Comparison of ENCODE assay signal across 1 cellular context in the genomic region with DNA sequence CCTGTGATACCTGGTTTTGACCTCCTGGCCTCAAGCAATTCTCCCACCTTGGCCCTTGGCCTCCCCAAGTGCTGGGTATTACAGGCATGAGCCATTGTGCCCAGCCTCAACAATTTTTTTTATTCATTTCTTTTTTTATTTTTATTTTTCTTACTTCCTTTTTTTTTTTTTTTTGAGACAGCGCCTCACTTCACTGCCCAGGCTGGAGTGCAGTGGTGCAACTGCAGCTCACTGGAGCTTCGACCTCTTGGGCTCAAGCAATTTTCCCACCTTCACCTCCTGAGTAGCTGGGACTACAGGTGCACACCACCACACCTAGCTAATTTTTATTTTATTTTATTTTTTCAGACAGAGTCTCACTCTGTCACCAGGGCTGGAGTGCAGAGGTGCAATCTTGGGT.
TF ChIP-seq lines count a peak whose summit lies in the region.

No MANE protein-coding gene starts in this region.

TF ChIP-seq in WTC11, 78 proteins besides CTCF, POLR2A, EP300 and RAD21 (continued from another document):
- TF ChIP-seq, protein P1, sequence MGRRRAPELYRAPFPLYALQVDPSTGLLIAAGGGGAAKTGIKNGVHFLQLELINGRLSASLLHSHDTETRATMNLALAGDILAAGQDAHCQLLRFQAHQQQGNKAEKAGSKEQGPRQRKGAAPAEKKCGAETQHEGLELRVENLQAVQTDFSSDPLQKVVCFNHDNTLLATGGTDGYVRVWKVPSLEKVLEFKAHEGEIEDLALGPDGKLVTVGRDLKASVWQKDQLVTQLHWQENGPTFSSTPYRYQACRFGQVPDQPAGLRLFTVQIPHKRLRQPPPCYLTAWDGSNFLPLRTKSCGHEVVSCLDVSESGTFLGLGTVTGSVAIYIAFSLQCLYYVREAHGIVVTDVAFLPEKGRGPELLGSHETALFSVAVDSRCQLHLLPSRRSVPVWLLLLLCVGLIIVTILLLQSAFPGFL (CRISPR knock-in tag; IDR thresholded peaks at IDR 0.05; ENCODE audit: borderline replicate concordance) = no peak
- TF ChIP-seq NR1H2 (CRISPR knock-in tag; IDR thresholded peaks at IDR 0.05) = no peak
- TF ChIP-seq, protein P2, sequence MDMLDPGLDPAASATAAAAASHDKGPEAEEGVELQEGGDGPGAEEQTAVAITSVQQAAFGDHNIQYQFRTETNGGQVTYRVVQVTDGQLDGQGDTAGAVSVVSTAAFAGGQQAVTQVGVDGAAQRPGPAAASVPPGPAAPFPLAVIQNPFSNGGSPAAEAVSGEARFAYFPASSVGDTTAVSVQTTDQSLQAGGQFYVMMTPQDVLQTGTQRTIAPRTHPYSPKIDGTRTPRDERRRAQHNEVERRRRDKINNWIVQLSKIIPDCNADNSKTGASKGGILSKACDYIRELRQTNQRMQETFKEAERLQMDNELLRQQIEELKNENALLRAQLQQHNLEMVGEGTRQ (CRISPR knock-in tag; IDR thresholded peaks at IDR 0.05) = no peak
- TF ChIP-seq, protein P3, sequence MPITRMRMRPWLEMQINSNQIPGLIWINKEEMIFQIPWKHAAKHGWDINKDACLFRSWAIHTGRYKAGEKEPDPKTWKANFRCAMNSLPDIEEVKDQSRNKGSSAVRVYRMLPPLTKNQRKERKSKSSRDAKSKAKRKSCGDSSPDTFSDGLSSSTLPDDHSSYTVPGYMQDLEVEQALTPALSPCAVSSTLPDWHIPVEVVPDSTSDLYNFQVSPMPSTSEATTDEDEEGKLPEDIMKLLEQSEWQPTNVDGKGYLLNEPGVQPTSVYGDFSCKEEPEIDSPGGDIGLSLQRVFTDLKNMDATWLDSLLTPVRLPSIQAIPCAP (CRISPR knock-in tag; IDR thresholded peaks at IDR 0.05) = no peak
- TF ChIP-seq NFATC4 (CRISPR knock-in tag; IDR thresholded peaks at IDR 0.05) = no peak
- TF ChIP-seq, protein P4, sequence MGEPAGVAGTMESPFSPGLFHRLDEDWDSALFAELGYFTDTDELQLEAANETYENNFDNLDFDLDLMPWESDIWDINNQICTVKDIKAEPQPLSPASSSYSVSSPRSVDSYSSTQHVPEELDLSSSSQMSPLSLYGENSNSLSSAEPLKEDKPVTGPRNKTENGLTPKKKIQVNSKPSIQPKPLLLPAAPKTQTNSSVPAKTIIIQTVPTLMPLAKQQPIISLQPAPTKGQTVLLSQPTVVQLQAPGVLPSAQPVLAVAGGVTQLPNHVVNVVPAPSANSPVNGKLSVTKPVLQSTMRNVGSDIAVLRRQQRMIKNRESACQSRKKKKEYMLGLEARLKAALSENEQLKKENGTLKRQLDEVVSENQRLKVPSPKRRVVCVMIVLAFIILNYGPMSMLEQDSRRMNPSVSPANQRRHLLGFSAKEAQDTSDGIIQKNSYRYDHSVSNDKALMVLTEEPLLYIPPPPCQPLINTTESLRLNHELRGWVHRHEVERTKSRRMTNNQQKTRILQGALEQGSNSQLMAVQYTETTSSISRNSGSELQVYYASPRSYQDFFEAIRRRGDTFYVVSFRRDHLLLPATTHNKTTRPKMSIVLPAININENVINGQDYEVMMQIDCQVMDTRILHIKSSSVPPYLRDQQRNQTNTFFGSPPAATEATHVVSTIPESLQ (CRISPR knock-in tag; IDR thresholded peaks at IDR 0.05) = no peak
- TF ChIP-seq NR3C1 (CRISPR knock-in tag; conservative IDR thresholded peaks at IDR 0.05; ENCODE audit: low read depth) = no peak
- no peak for TF ChIP-seq IRF2 (CRISPR knock-in tag; IDR thresholded peaks at IDR 0.05; ENCODE audit: borderline replicate concordance, low read depth)
- TF ChIP-seq SP1 (CRISPR knock-in tag; conservative IDR thresholded peaks at IDR 0.05) = no peak
TF ChIP-seq in WTC11: peak in this region for 0.
